In genomic region chr18:23847321-23847986, GRCh38 we compare ENCODE assay signal across 1 cellular context.
TF ChIP-seq lines count a peak whose summit lies in the region.

No MANE protein-coding gene starts in this region.

TF ChIP-seq in HepG2, 621 proteins besides CTCF, POLR2A, EP300 and RAD21 (continued from another document and continues in another):
- TF ChIP-seq ZNF724P (CRISPR knock-in tag; IDR thresholded peaks at IDR 0.05; ENCODE audit: borderline replicate concordance) (0 out of 2 replicates have a peak, but pooled peaks have one; percentile 60), ATF2 (CRISPR knock-in tag; IDR thresholded peaks at IDR 0.05) (no peak), ZNF782 (CRISPR knock-in tag; IDR thresholded peaks at IDR 0.05; ENCODE audit: borderline replicate concordance) (no peak), ZNF292 (CRISPR knock-in tag; IDR thresholded peaks at IDR 0.05; ENCODE audit: borderline replicate concordance, low read depth) (0 out of 2 replicates have a peak, but pooled peaks have one; percentile 40), ZNF816 (CRISPR knock-in tag; IDR thresholded peaks at IDR 0.05; ENCODE audit: borderline replicate concordance) (no peak), GATAD2A (CRISPR knock-in tag; IDR thresholded peaks at IDR 0.05) (no peak), E2F1 (CRISPR knock-in tag; IDR thresholded peaks at IDR 0.05) (no peak), ZNF383 (CRISPR knock-in tag; IDR thresholded peaks at IDR 0.05; ENCODE audit: borderline replicate concordance) (no peak), MZF1 (CRISPR knock-in tag; IDR thresholded peaks at IDR 0.05; ENCODE audit: borderline replicate concordance) (no peak), ZBTB43 (CRISPR knock-in tag; conservative IDR thresholded peaks at IDR 0.05) (peak; percentile 74), ZNF263 (CRISPR knock-in tag; IDR thresholded peaks at IDR 0.05) (no peak), ZNF746 (CRISPR knock-in tag; IDR thresholded peaks at IDR 0.05) (no peak), PATZ1 (CRISPR knock-in tag; IDR thresholded peaks at IDR 0.05) (peak; percentile 43), ZNF180 (CRISPR knock-in tag; IDR thresholded peaks at IDR 0.05; ENCODE audit: borderline replicate concordance, low read depth) (no peak), HNF4A (CRISPR knock-in tag; IDR thresholded peaks at IDR 0.05) (peak; percentile 44), NFE2L1 (CRISPR knock-in tag; IDR thresholded peaks at IDR 0.05; ENCODE audit: borderline replicate concordance) (no peak), PBX3 (CRISPR knock-in tag; IDR thresholded peaks at IDR 0.05; ENCODE audit: borderline replicate concordance) (no peak), ZHX2 (IDR thresholded peaks at IDR 0.05; ENCODE audit: low read depth) (no peak), ZHX2 (CRISPR knock-in tag; IDR thresholded peaks at IDR 0.05; ENCODE audit: borderline replicate concordance) (no peak), TCF7 (IDR thresholded peaks at IDR 0.05; ENCODE audit: low read depth) (peak; percentile 48; the same call in 1 of the 2 replicates), HOXA7 (CRISPR knock-in tag; IDR thresholded peaks at IDR 0.05) (no peak), PREB (CRISPR knock-in tag; IDR thresholded peaks at IDR 0.05) (no peak), HNRNPK (IDR thresholded peaks at IDR 0.05; ENCODE audit: low read depth, low read length, poor library complexity, severe bottlenecking) (no peak), ATF7-NPFF (CRISPR knock-in tag; IDR thresholded peaks at IDR 0.05; ENCODE audit: low read depth) (no peak)
- TF ChIP-seq, protein P1, sequence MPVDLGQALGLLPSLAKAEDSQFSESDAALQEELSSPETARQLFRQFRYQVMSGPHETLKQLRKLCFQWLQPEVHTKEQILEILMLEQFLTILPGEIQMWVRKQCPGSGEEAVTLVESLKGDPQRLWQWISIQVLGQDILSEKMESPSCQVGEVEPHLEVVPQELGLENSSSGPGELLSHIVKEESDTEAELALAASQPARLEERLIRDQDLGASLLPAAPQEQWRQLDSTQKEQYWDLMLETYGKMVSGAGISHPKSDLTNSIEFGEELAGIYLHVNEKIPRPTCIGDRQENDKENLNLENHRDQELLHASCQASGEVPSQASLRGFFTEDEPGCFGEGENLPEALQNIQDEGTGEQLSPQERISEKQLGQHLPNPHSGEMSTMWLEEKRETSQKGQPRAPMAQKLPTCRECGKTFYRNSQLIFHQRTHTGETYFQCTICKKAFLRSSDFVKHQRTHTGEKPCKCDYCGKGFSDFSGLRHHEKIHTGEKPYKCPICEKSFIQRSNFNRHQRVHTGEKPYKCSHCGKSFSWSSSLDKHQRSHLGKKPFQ (CRISPR knock-in tag; IDR thresholded peaks at IDR 0.05; ENCODE audit: insufficient replicate concordance): no peak
- TF ChIP-seq, protein P2, sequence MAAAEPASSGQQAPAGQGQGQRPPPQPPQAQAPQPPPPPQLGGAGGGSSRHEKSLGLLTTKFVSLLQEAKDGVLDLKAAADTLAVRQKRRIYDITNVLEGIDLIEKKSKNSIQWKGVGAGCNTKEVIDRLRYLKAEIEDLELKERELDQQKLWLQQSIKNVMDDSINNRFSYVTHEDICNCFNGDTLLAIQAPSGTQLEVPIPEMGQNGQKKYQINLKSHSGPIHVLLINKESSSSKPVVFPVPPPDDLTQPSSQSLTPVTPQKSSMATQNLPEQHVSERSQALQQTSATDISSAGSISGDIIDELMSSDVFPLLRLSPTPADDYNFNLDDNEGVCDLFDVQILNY (CRISPR knock-in tag; conservative IDR thresholded peaks at IDR 0.05): no peak
- TF ChIP-seq, protein P3, sequence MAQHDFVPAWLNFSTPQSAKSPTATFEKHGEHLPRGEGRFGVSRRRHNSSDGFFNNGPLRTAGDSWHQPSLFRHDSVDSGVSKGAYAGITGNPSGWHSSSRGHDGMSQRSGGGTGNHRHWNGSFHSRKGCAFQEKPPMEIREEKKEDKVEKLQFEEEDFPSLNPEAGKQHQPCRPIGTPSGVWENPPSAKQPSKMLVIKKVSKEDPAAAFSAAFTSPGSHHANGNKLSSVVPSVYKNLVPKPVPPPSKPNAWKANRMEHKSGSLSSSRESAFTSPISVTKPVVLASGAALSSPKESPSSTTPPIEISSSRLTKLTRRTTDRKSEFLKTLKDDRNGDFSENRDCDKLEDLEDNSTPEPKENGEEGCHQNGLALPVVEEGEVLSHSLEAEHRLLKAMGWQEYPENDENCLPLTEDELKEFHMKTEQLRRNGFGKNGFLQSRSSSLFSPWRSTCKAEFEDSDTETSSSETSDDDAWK (CRISPR knock-in tag; IDR thresholded peaks at IDR 0.05): no peak
- TF ChIP-seq, protein P4, sequence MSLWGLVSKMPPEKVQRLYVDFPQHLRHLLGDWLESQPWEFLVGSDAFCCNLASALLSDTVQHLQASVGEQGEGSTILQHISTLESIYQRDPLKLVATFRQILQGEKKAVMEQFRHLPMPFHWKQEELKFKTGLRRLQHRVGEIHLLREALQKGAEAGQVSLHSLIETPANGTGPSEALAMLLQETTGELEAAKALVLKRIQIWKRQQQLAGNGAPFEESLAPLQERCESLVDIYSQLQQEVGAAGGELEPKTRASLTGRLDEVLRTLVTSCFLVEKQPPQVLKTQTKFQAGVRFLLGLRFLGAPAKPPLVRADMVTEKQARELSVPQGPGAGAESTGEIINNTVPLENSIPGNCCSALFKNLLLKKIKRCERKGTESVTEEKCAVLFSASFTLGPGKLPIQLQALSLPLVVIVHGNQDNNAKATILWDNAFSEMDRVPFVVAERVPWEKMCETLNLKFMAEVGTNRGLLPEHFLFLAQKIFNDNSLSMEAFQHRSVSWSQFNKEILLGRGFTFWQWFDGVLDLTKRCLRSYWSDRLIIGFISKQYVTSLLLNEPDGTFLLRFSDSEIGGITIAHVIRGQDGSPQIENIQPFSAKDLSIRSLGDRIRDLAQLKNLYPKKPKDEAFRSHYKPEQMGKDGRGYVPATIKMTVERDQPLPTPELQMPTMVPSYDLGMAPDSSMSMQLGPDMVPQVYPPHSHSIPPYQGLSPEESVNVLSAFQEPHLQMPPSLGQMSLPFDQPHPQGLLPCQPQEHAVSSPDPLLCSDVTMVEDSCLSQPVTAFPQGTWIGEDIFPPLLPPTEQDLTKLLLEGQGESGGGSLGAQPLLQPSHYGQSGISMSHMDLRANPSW (CRISPR knock-in tag; IDR thresholded peaks at IDR 0.05; ENCODE audit: borderline replicate concordance): no peak
- TF ChIP-seq, protein P5, sequence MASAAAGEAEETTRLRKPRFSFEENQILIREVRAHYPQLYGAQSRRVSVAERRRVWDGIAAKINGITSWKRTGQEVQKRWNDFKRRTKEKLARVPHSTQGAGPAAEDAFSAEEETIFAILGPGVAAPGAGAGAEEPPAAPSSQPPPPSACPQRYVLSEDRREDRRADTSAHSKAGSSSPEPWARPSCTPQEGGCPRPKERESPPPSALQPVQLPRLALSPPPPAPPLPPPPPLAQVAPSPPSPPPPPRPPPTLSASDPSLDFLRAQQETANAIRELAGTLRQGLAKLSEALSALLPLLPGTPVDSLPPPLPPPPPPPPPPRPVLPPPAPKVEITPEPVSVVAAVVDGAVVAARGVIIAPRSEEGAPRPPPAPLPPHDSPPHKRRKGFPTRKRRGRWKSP (CRISPR knock-in tag; IDR thresholded peaks at IDR 0.05): no peak
- TF ChIP-seq, protein P6, sequence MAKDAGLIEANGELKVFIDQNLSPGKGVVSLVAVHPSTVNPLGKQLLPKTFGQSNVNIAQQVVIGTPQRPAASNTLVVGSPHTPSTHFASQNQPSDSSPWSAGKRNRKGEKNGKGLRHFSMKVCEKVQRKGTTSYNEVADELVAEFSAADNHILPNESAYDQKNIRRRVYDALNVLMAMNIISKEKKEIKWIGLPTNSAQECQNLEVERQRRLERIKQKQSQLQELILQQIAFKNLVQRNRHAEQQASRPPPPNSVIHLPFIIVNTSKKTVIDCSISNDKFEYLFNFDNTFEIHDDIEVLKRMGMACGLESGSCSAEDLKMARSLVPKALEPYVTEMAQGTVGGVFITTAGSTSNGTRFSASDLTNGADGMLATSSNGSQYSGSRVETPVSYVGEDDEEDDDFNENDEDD (CRISPR knock-in tag; IDR thresholded peaks at IDR 0.05; ENCODE audit: borderline replicate concordance): no peak
